In the genomic region with DNA sequence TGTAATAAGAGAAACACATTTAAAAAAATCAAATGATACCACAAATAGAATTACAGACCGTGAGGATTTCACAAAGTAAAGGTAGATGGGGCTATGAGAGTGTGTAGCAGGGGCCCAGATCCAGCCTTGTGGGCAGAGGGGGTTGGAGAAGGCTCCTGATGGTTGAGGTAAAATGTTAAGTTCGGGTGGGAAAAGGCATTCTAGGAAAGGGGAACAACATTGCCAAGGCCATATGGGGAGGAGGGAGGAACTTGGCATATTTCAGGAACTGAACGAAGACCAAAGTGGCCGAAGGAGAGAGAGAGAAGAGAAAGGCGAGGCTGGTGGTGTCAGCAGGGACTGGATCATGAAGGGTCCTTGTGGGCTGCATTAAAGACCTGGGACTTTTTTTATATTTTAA, we compare ENCODE assay signal across 21 cellular contexts.
DNase-seq lines count a peak whose midpoint lies in the region; ATAC-seq and TF ChIP-seq lines count a peak whose summit lies in the region.
"Had no signal": no experiment of that assay in that cellular context is flagged by ENCODE, and none has a peak within 500 bp of the region (broad histone marks: within the 10 kb centered on the region; RNA-seq: fewer than 3 reads in every experiment).

No MANE protein-coding gene starts in this region.

- H3K27ac ChIP-seq in RWPE2 (ENCODE audit: poor library complexity, severe bottlenecking): no peak overlapping the region
- H3K27ac ChIP-seq: KMS-11, PC-9, right lobe of liver had no signal

- peaks cover 79% of the 10 kb centered on the region for H3K36me3 Mint-ChIP-seq in activated CD4-positive, alpha-beta T cell treated with anti-CD3 and anti-CD28 coated beads for 36 hours (ENCODE audit: low read depth)
- peaks cover 57% of the 10 kb centered on the region for H3K36me3 Mint-ChIP-seq in central memory CD8-positive, alpha-beta T cell (ENCODE audit: insufficient read depth)
- H3K36me3 Mint-ChIP-seq in osteocyte (ENCODE audit: unreplicated experiment): no peaks in the 10 kb centered on the region

- H3K9me3 Mint-ChIP-seq in activated CD4-positive, alpha-beta T cell treated with anti-CD3 and anti-CD28 coated beads for 36 hours (ENCODE audit: low read depth): no peaks in the 10 kb centered on the region
- no peaks in the 10 kb centered on the region for H3K9me3 Mint-ChIP-seq in central memory CD8-positive, alpha-beta T cell
- peaks cover 5% of the 10 kb centered on the region for H3K9me3 Mint-ChIP-seq in osteocyte (ENCODE audit: unreplicated experiment)

- peak overlapping the region; percentile 57 for H3K27ac Mint-ChIP-seq in activated CD4-positive, alpha-beta T cell treated with anti-CD3 and anti-CD28 coated beads for 36 hours
- H3K27ac Mint-ChIP-seq in central memory CD8-positive, alpha-beta T cell (ENCODE audit: low read depth): peak overlapping the region; percentile 9
- no peak overlapping the region for H3K27ac Mint-ChIP-seq in osteocyte (ENCODE audit: unreplicated experiment)

- H3K27me3 Mint-ChIP-seq in activated CD4-positive, alpha-beta T cell treated with anti-CD3 and anti-CD28 coated beads for 36 hours: no peaks in the 10 kb centered on the region
- H3K27me3 Mint-ChIP-seq in central memory CD8-positive, alpha-beta T cell: no peaks in the 10 kb centered on the region
- peaks cover 59% of the 10 kb centered on the region for H3K27me3 Mint-ChIP-seq in osteocyte (ENCODE audit: unreplicated experiment)

- no peak for TF ChIP-seq CTCF in RWPE2 (IDR thresholded peaks at IDR 0.05; ENCODE audit: poor library complexity, severe bottlenecking)
- no peak for TF ChIP-seq CTCF in osteocyte (IDR thresholded peaks at IDR 0.05)

- H3K4me1 Mint-ChIP-seq in activated CD4-positive, alpha-beta T cell treated with anti-CD3 and anti-CD28 coated beads for 36 hours: peaks cover 24% of the 10 kb centered on the region
- H3K4me1 Mint-ChIP-seq in central memory CD8-positive, alpha-beta T cell: peaks cover 48% of the 10 kb centered on the region
- no peaks in the 10 kb centered on the region for H3K4me1 Mint-ChIP-seq in osteocyte (ENCODE audit: unreplicated experiment)
- H3K4me1 Mint-ChIP-seq: neural crest cell had no signal

- no peaks in the 10 kb centered on the region for H3K27me3 ChIP-seq in RWPE2 (ENCODE audit: insufficient read depth, poor library complexity, severe bottlenecking)
- H3K27me3 ChIP-seq: right lobe of liver had no signal

- CTCF ChIA-PET in activated CD4-positive, alpha-beta T cell treated with anti-CD3 and anti-CD28 coated beads for 36 hours (lab: Charles Lee): no interaction called here

- no peaks in the 10 kb centered on the region for H3K9me3 ChIP-seq in RWPE2 (ENCODE audit: severe bottlenecking)
- H3K9me3 ChIP-seq: mucosa of descending colon, right lobe of liver had no signal

- no peaks in the 10 kb centered on the region for H3K4me1 ChIP-seq in RWPE2 (ENCODE audit: insufficient read depth, poor library complexity, severe bottlenecking)
- H3K4me1 ChIP-seq: right lobe of liver had no signal

- POLR2A ChIA-PET in activated CD4-positive, alpha-beta T cell treated with anti-CD3 and anti-CD28 coated beads for 36 hours (lab: Charles Lee): no interaction called here

- peak; percentile 1 for DNase-seq in activated CD4-positive, alpha-beta T cell treated with anti-CD3 and anti-CD28 coated beads for 36 hours
- DNase-seq in activated CD4-positive, alpha-beta T cell treated with anti-CD3 and anti-CD28 coated beads for 4 hours: no peak
- DNase-seq in RWPE2 (ENCODE audit: low spot score) (peak; percentile 1), osteocyte (ENCODE audit: extremely low spot score, unreplicated experiment) (peak; percentile 34), posterior vena cava (ENCODE audit: low spot score) (no peak), NCI-H345 (lab: John Stamatoyannopoulos, UW) (no peak)
- DNase-seq in central memory CD8-positive, alpha-beta T cell (ENCODE audit: low spot score in 2 of 2): no peak
- DNase-seq: anterior cingulate cortex; dermis blood vessel endothelial cell; DMS53; GDM1; mucosa of descending colon; NCI-H2171; NCI-H524; NK-92 treated with Interleukin-12 subunit alpha and Interleukin-12 subunit beta, amount 100 ng/mL, for 24 hours; PC-9; T-helper 1 cell had no signal

- no peak overlapping the region for H3K4me3 ChIP-seq in RWPE2 (ENCODE audit: severe bottlenecking)
- H3K4me3 ChIP-seq: mucosa of descending colon, PC-9, right lobe of liver had no signal

- intact Hi-C loops in activated CD4-positive, alpha-beta T cell treated with anti-CD3 and anti-CD28 coated beads for 36 hours (cut with DNase I, micrococcal nuclease): no loop called here
- intact Hi-C loops in posterior vena cava (cut with DNase I): no loop called here

- H3K36me3 ChIP-seq in RWPE2 (ENCODE audit: low read depth): no peaks in the 10 kb centered on the region
- H3K36me3 ChIP-seq: right lobe of liver had no signal

- no peak for ATAC-seq in activated CD4-positive, alpha-beta T cell treated with anti-CD3 and anti-CD28 coated beads for 36 hours
- no peak for ATAC-seq in RWPE2 (ENCODE audit: low read depth)
- ATAC-seq in central memory CD8-positive, alpha-beta T cell (replicated peaks; ENCODE audit: extremely low read depth, poor library complexity, severe bottlenecking): no peak
- no peak for ATAC-seq in HG02588 (IDR thresholded peaks at IDR 0.05; ENCODE audit: unreplicated experiment)
- ATAC-seq: mucosa of descending colon, right lobe of liver had no signal

- H3K4me3 Mint-ChIP-seq in activated CD4-positive, alpha-beta T cell treated with anti-CD3 and anti-CD28 coated beads for 36 hours: no peak overlapping the region
- no peak overlapping the region for H3K4me3 Mint-ChIP-seq in central memory CD8-positive, alpha-beta T cell
- H3K4me3 Mint-ChIP-seq in osteocyte (ENCODE audit: unreplicated experiment): no peak overlapping the region
- H3K4me3 Mint-ChIP-seq: neural crest cell had no signal

Comparison
In these comparisons a context has a peak if more than half of its experiments do, and no peak if none do; other contexts are left out.
1. DNase-seq: peak in activated CD4-positive, alpha-beta T cell treated with anti-CD3 and anti-CD28 coated beads for 36 hours (single experiment), RWPE2 (single experiment) and osteocyte (single experiment); none in activated CD4-positive, alpha-beta T cell treated with anti-CD3 and anti-CD28 coated beads for 4 hours (0 of 2), central memory CD8-positive, alpha-beta T cell (0 of 2), posterior vena cava (single experiment) and NCI-H345 (single experiment).